In the genomic region with DNA sequence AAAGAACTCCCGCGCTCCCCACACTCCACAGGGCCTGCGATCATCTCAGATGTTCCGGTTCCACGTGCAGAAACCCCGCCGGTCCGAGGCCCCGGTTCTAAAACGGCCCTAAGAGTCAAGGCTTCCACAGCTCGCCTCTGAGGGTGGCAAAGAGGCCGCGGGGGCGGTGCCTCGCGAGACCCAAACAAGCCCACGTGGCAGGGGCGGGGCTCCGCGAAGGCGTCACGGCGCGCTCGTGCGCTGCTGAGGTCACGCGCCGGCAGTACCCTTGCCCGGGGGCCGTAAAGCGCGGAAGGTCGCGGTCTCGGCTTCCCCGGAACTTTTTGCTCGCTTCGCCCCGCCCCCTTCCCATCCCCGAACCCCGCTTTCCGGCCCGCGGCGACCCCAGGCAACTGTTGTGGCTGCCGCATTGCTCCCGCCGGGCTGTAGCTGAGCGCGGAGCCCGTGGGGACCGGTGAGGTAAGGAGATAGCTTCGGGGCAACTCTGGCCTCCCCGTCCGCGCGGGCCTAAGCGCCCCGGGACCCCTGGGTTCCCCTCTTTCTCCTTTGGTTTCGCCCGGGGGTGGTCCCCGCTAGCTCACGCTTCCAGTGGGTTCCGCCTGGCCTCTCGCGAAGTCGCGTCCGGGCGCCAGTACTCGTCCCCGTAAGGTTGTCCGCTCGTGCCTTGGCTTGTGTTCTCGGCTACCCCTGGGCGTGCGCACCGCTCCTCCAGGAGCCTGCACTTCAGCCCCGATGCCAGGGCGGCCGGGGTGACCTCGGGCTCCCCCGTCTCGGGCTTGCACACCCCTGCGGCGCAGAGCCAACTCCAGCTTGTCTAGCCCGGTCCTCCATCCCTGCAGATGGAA, we compare ENCODE assay signal across 8 cellular contexts. TPM values are rescaled to one million over a fixed set of nuclear protein-coding genes. Genes with fewer than 3 reads are reported as not detected.
DNase-seq lines count a peak whose midpoint lies in the region; ATAC-seq and TF ChIP-seq lines count a peak whose summit lies in the region.
"Not testable (repeated sequence)": the region's sequence is repeated elsewhere in the genome, so short reads cannot be mapped to it uniquely, and the experiment has no call there.

Gene PDPR (plus strand): TSS at position 351 of the 845 bp plus-strand sequence. CDS start 6,161 bp downstream, outside the sequence.

- intact Hi-C loops in PC-3 (cut with micrococcal nuclease): not testable (repeated sequence)

- peak; percentile 32 for TF ChIP-seq POLR2A in erythroblast (IDR thresholded peaks at IDR 0.05; ENCODE audit: low read length)

- H3K36me3 ChIP-seq in PC-3 (ENCODE audit: low read depth, low read length): not testable (repeated sequence)

- H3K27ac ChIP-seq in PC-3 (ENCODE audit: low read length): not testable (repeated sequence)

- not testable (repeated sequence) for H3K4me1 ChIP-seq in PC-3 (ENCODE audit: insufficient read depth, low read length)

- not testable (repeated sequence) for H3K27me3 ChIP-seq in PC-3 (ENCODE audit: low read length)

- H4K20me1 ChIP-seq in PC-3 (ENCODE audit: low read length): not testable (repeated sequence)

- H3K4me2 ChIP-seq in PC-3 (ENCODE audit: low read length): peak within 1 kb of the TSS; percentile 79

- peak within 1 kb of the TSS; percentile 80 for H2AFZ ChIP-seq in PC-3 (ENCODE audit: low read length)

- H3F3A ChIP-seq in PC-3 (ENCODE audit: low read length, unreplicated experiment): not testable (repeated sequence)

- not testable (repeated sequence) for H3K9me2 ChIP-seq in PC-3 (replicated peaks; ENCODE audit: low read length)

- ATAC-seq in GM21717 (IDR thresholded peaks at IDR 0.05; ENCODE audit: unreplicated experiment): peak; percentile 94
- peak; percentile 94 for ATAC-seq in PC-3

- H3K79me2 ChIP-seq in PC-3 (ENCODE audit: low read length): not testable (repeated sequence)

- peak within 1 kb of the TSS; percentile 72 for H3K4me3 ChIP-seq in Jurkat, Clone E6-1 (ENCODE audit: low read length)
- H3K4me3 ChIP-seq in PC-3 (ENCODE audit: low read length): peak within 1 kb of the TSS; percentile 77

- TSS peak; percentile 46 for BruUV-seq in PC-3 (replicated peaks; lab: Mats Ljungman, UMichigan)

- CTCF ChIA-PET in PC-3 (lab: Charles Lee): not testable (repeated sequence)

- POLR2A ChIA-PET in PC-3 (lab: Charles Lee; ENCODE audit: unreplicated experiment): not testable (repeated sequence)

- H3K9me3 ChIP-seq in PC-3 (ENCODE audit: low read length): not testable (repeated sequence)

- peak within 1 kb of the TSS; percentile 43 for H3K9ac ChIP-seq in PC-3 (ENCODE audit: low read length)

- TF ChIP-seq CTCF in PC-3 (conservative IDR thresholded peaks at IDR 0.05; ENCODE audit: low read depth, low read length): not testable (repeated sequence)

- DNase-seq in DMS153 (lab: John Stamatoyannopoulos, UW): peak; percentile 74
- peak; percentile 86 for DNase-seq in Jurkat, Clone E6-1 (ENCODE audit: low read depth, low spot score)
- peak; percentile 74 for DNase-seq in PC-3
- peak; percentile 95 for DNase-seq in activated T-cell treated with anti-CD3 and anti-CD28 coated beads for 48 hours (ENCODE audit: low read depth)
- DNase-seq in erythroblast (lab: John Stamatoyannopoulos, UW): peak; percentile 94
- peak; percentile 96 for DNase-seq in mucosa of gallbladder (ENCODE audit: low spot score)
- DNase-seq in stimulated activated CD8-positive, alpha-beta memory T cell treated with anti-CD3 and anti-CD28 coated beads, Interleukin-4, amount 100 ng/mL, for 1 hour (ENCODE audit: low read depth in 2 of 2, low spot score in 1 of 2): peak; percentile 83 to 89

RNA-seq across cellular contexts. Expression of gene PDPR, which starts in this region (rescaled TPM):
- polyA plus RNA-seq in Jurkat, Clone E6-1 (2012; ENCODE audit: insufficient read depth, insufficient read length): 26.1 TPM
- 9.4 and 18.9 TPM in 2 replicates for total RNA-seq in PC-3 (2014; rRNA removed)
- 19.9 TPM for total RNA-seq in mucosa of gallbladder
